In the genomic region with DNA sequence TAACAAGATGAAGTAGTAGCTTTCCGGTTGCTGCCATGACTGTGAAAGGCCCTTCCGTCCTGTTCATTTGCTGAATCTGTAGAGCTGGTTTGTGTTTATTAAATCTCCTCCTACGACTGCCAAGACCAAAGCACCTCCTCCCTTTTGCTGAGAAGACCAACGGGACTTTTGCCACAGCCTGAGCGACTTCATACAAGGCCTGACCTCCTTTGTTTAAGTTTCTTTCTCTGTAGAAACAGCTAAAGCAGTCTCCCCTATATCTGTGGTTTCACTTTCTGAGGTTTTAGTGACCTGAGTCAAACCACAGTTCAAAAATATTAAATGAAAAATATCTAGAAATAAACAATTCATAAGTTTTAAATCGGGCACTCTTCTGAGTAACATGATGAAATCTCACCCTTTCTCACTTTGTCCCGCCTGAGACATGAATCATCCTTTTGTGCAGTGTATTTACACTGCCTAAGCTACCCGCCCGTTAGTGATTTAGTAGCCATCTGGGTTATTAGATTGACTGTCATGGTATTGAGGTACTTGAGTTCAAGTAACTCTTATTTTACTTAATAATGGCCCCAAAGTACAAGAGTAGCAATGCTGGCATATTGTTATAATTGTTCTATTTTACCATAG, we compare ENCODE assay signal across 1 cellular context.
TF ChIP-seq lines count a peak whose summit lies in the region.

No MANE protein-coding gene starts in this region.

TF ChIP-seq in GM12878, 131 proteins besides CTCF, POLR2A, EP300 and RAD21 (continued from another document):
- TF ChIP-seq, protein P1, sequence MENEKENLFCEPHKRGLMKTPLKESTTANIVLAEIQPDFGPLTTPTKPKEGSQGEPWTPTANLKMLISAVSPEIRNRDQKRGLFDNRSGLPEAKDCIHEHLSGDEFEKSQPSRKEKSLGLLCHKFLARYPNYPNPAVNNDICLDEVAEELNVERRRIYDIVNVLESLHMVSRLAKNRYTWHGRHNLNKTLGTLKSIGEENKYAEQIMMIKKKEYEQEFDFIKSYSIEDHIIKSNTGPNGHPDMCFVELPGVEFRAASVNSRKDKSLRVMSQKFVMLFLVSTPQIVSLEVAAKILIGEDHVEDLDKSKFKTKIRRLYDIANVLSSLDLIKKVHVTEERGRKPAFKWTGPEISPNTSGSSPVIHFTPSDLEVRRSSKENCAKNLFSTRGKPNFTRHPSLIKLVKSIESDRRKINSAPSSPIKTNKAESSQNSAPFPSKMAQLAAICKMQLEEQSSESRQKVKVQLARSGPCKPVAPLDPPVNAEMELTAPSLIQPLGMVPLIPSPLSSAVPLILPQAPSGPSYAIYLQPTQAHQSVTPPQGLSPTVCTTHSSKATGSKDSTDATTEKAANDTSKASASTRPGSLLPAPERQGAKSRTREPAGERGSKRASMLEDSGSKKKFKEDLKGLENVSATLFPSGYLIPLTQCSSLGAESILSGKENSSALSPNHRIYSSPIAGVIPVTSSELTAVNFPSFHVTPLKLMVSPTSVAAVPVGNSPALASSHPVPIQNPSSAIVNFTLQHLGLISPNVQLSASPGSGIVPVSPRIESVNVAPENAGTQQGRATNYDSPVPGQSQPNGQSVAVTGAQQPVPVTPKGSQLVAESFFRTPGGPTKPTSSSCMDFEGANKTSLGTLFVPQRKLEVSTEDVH (IDR thresholded peaks at IDR 0.05; ENCODE audit: low read depth, partially characterized antibody) = no peak
- TF ChIP-seq NFYA (IDR thresholded peaks at IDR 0.05; ENCODE audit: borderline replicate concordance, low read depth, low read length) = no peak
- TF ChIP-seq EZH2 (IDR thresholded peaks at IDR 0.05; ENCODE audit: borderline replicate concordance, control insufficient read depth, low read depth, low read length) = no peak
- no peak for TF ChIP-seq RUNX3 (IDR thresholded peaks at IDR 0.05; ENCODE audit: low read length)
- TF ChIP-seq, protein P2, sequence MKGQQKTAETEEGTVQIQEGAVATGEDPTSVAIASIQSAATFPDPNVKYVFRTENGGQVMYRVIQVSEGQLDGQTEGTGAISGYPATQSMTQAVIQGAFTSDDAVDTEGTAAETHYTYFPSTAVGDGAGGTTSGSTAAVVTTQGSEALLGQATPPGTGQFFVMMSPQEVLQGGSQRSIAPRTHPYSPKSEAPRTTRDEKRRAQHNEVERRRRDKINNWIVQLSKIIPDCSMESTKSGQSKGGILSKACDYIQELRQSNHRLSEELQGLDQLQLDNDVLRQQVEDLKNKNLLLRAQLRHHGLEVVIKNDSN (IDR thresholded peaks at IDR 0.05; ENCODE audit: borderline replicate concordance, extremely low read length, insufficient read depth, low read depth, low read length) = no peak
